14 cellular contexts compared by ENCODE assay signal in genomic region chr5:14730881-14731280, GRCh38.
"Had no signal": no experiment of that assay in that cellular context is flagged by ENCODE, and none has a peak within 500 bp of the region (broad histone marks: within the 10 kb centered on the region; RNA-seq: fewer than 3 reads in every experiment).

No MANE protein-coding gene starts in this region.

- H3K9me3 ChIP-seq: adrenal gland, gastroesophageal sphincter had no signal

- H3K9me3 Mint-ChIP-seq: activated B cell treated with CpG ODN at 0.5 μM for 24 hours; activated CD4-positive, alpha-beta T cell treated with anti-CD3 and anti-CD28 coated beads, Interleukin-2, amount 10 ng/mL, durations not matched to agents 24 days and 14 days; T-helper 1 cell treated with Interleukin-12 subunit alpha and Interleukin-12 subunit beta and Interleukin-4 antibody, amounts not matched to agents 30 μg/mL and 1 μg/mL, for 36 hours had no signal

- H2AFZ ChIP-seq: hepatocyte had no signal

- H3K4me1 ChIP-seq: adrenal gland had no signal

- DNase-seq: activated B cell treated with CpG ODN at 0.5 μM for 24 hours; activated CD4-positive, alpha-beta T cell treated with anti-CD3 and anti-CD28 coated beads, Interleukin-2, amount 10 ng/mL, durations not matched to agents 24 days and 14 days; activated effector memory CD4-positive, alpha-beta T cell treated with Interleukin-2 at 50 U/mL for 16 hours; adrenal gland; effector CD8-positive, alpha-beta T cell; kidney; trophoblast cell had no signal

- H3K4me2 ChIP-seq: hepatocyte, smooth muscle cell had no signal

- ATAC-seq: gastroesophageal sphincter, SK-N-SH treated with all-trans-retinoic acid at 6 μM for 48 hours had no signal

- H3K27me3 ChIP-seq: adrenal gland, gastroesophageal sphincter, hepatocyte had no signal

- H3K27me3 Mint-ChIP-seq: activated B cell treated with CpG ODN at 0.5 μM for 24 hours; activated CD4-positive, alpha-beta T cell treated with anti-CD3 and anti-CD28 coated beads, Interleukin-2, amount 10 ng/mL, durations not matched to agents 24 days and 14 days had no signal

- H3K79me2 ChIP-seq: hepatocyte had no signal

- H3K4me3 Mint-ChIP-seq: activated B cell treated with CpG ODN at 0.5 μM for 24 hours; activated CD4-positive, alpha-beta T cell treated with anti-CD3 and anti-CD28 coated beads, Interleukin-2, amount 10 ng/mL, durations not matched to agents 24 days and 14 days; T-helper 1 cell treated with Interleukin-12 subunit alpha and Interleukin-12 subunit beta and Interleukin-4 antibody, amounts not matched to agents 30 μg/mL and 1 μg/mL, for 36 hours had no signal

- H3K27ac Mint-ChIP-seq: activated B cell treated with CpG ODN at 0.5 μM for 24 hours; activated CD4-positive, alpha-beta T cell treated with anti-CD3 and anti-CD28 coated beads, Interleukin-2, amount 10 ng/mL, durations not matched to agents 24 days and 14 days had no signal

- H3K4me1 Mint-ChIP-seq: activated B cell treated with CpG ODN at 0.5 μM for 24 hours had no signal

- H3K27ac ChIP-seq: adrenal gland, coronary artery, epithelial cell of prostate, gastroesophageal sphincter, hepatocyte had no signal

- H3K36me3 ChIP-seq: adrenal gland had no signal

- H3K4me3 ChIP-seq: adrenal gland, coronary artery, gastroesophageal sphincter, hepatocyte, smooth muscle cell had no signal
